24 cellular contexts compared by ENCODE assay signal in the genomic region with DNA sequence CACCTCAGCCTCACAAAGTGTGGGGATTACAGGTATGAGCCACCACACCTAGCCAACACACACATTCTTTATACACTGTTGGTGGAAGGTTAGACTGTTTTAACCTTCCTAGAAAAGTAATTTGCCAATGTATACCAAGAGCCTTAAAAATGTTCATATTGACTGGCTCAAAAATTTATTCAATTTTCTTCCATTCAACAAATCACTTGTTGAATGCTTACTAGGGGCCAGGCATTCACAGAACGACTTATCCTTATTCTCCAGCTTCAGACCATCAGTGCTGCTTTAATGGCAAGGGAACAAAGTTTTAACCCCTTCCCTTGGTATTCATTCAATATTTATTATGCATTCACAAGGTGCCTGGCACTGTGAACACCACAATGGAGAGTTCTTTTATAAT. TPM values are rescaled to one million over a fixed set of nuclear protein-coding genes. Genes with fewer than 3 reads are reported as not detected.
DNase-seq lines count a peak whose midpoint lies in the region; ATAC-seq, FAIRE-seq and TF ChIP-seq lines count a peak whose summit lies in the region.
"Had no signal": no experiment of that assay in that cellular context is flagged by ENCODE, and none has a peak within 500 bp of the region (broad histone marks: within the 10 kb centered on the region; RNA-seq: fewer than 3 reads in every experiment).

No MANE protein-coding gene starts in this region.

- no peaks in the 10 kb centered on the region for H3K4me1 ChIP-seq in HEK293 (ENCODE audit: control insufficient read depth, insufficient read depth, low read length)
- peaks cover 3% of the 10 kb centered on the region for H3K4me1 ChIP-seq in astrocyte (ENCODE audit: insufficient read depth, low read length)
- no peaks in the 10 kb centered on the region for H3K4me1 ChIP-seq in trophoblast cell (ENCODE audit: control insufficient read depth in 1 of 2, insufficient read depth in 2 of 2, low read length in 2 of 2)
- H3K4me1 ChIP-seq: SJSA1 had no signal

- no peak for ATAC-seq in CD4-positive, alpha-beta T cell (ENCODE audit: poor library complexity)
- no peak for ATAC-seq in HG03095 (IDR thresholded peaks at IDR 0.05; ENCODE audit: unreplicated experiment)
- ATAC-seq: HCT116, T-cell had no signal

- H3K9me3 Mint-ChIP-seq in CD4-positive, alpha-beta T cell: no peaks in the 10 kb centered on the region
- H3K9me3 Mint-ChIP-seq in astrocyte (ENCODE audit: unreplicated experiment): no peaks in the 10 kb centered on the region
- H3K9me3 Mint-ChIP-seq: T-cell had no signal

- no peaks in the 10 kb centered on the region for H3K27me3 Mint-ChIP-seq in CD4-positive, alpha-beta T cell
- H3K27me3 Mint-ChIP-seq in astrocyte (ENCODE audit: low read depth, unreplicated experiment): no peaks in the 10 kb centered on the region
- H3K27me3 Mint-ChIP-seq: T-cell had no signal

- peaks cover 26% of the 10 kb centered on the region for H3K4me1 Mint-ChIP-seq in CD4-positive, alpha-beta T cell (ENCODE audit: low read depth)
- no peaks in the 10 kb centered on the region for H3K4me1 Mint-ChIP-seq in astrocyte (ENCODE audit: low read depth, unreplicated experiment)

- H3K9ac ChIP-seq in astrocyte (ENCODE audit: low read length) (no peak overlapping the region), trophoblast cell (ENCODE audit: low read length) (no peak overlapping the region)

- H4K20me1 ChIP-seq in astrocyte (ENCODE audit: insufficient read depth, low read length): peaks cover 8% of the 10 kb centered on the region

- H3K4ac ChIP-seq in trophoblast cell (ENCODE audit: low read depth, low read length): peak overlapping the region; percentile 82

- H3K4me3 Mint-ChIP-seq in CD4-positive, alpha-beta T cell: peak overlapping the region; percentile 51
- H3K4me3 Mint-ChIP-seq in astrocyte (ENCODE audit: unreplicated experiment): peak overlapping the region; percentile 67
- H3K4me3 Mint-ChIP-seq: T-cell had no signal

- H4K8ac ChIP-seq in trophoblast cell (ENCODE audit: low read depth, low read length): no peak overlapping the region

- no peak overlapping the region for H3K18ac ChIP-seq in trophoblast cell (ENCODE audit: low read length)

- no CpG with 5 or more reads among the region's 1 CpG for WGBS in trophoblast cell (ENCODE audit: extremely low coverage, insufficient coverage, insufficient read length)

- no peak overlapping the region for H4K12ac ChIP-seq in trophoblast cell (ENCODE audit: low read depth, low read length)

- H3K14ac ChIP-seq in trophoblast cell (ENCODE audit: low read length): no peak overlapping the region

- H3K27ac Mint-ChIP-seq in CD4-positive, alpha-beta T cell: no peak overlapping the region
- no peak overlapping the region for H3K27ac Mint-ChIP-seq in astrocyte (ENCODE audit: unreplicated experiment)
- H3K27ac Mint-ChIP-seq: T-cell had no signal

- H2AK5ac ChIP-seq in trophoblast cell (ENCODE audit: low read length): no peak overlapping the region

- in situ Hi-C loops in GM13977 (cut with MboI; ENCODE audit: low pct_unique_long_range_greater_than_20kb, low sequenced_read_pairs, unreplicated experiment): no loop called here

- H3K27ac ChIP-seq in CD4-positive, alpha-beta T cell (ENCODE audit: low read depth, low read length): no peak overlapping the region
- H3K27ac ChIP-seq in HEK293 (ENCODE audit: extremely low read depth, low read depth, low read length): no peak overlapping the region
- H3K27ac ChIP-seq in astrocyte (ENCODE audit: low read depth, low read length): no peak overlapping the region
- H3K27ac ChIP-seq in trophoblast cell (ENCODE audit: low read depth, low read length): no peak overlapping the region
- H3K27ac ChIP-seq: C4-2B, SJSA1 had no signal

- CTCF ChIA-PET in CD4-positive, alpha-beta T cell (lab: Charles Lee): no interaction called here
- CTCF ChIA-PET in HEK293 (lab: Yijun Ruan, JAX): no interaction called here

- no peak for FAIRE-seq in astrocyte (lab: Jason Lieb, UNC)
- FAIRE-seq: G401.6, H1, HTR-8/SVneo had no signal

- intact Hi-C loops in CD4-positive, alpha-beta T cell (cut with DNase I, micrococcal nuclease): loop anchor here in 1 of 2 experiments (5.0 to 10.0 kb wide), 6 partner anchors 68 to 1606 kb away; a partner anchor contains a TSS

- H3K4me2 ChIP-seq in astrocyte (ENCODE audit: low read length) (no peak overlapping the region), trophoblast cell (ENCODE audit: low read length) (no peak overlapping the region)

- H3K36me3 ChIP-seq in HEK293 (ENCODE audit: control insufficient read depth in 2 of 2, insufficient read depth in 1 of 2, low read length in 2 of 2): peaks cover 24 to 28% of the 10 kb centered on the region in 2 experiments
- peaks cover 7% of the 10 kb centered on the region for H3K36me3 ChIP-seq in astrocyte (ENCODE audit: insufficient read depth, low read length)
- peaks cover 2 to 6% of the 10 kb centered on the region in 2 experiments for H3K36me3 ChIP-seq in trophoblast cell (ENCODE audit: control insufficient read depth in 1 of 2, insufficient read depth in 2 of 2, low read length in 2 of 2)

- H3K79me2 ChIP-seq in astrocyte (ENCODE audit: insufficient read depth, low read length): peaks cover 44% of the 10 kb centered on the region
- peaks cover 11% of the 10 kb centered on the region for H3K79me2 ChIP-seq in trophoblast cell (ENCODE audit: control insufficient read depth, insufficient read depth, low read length, poor library complexity)

- H3K4me3 ChIP-seq in HEK293 (ENCODE audit: low read depth, low read length) (no peak overlapping the region), astrocyte (ENCODE audit: insufficient read depth, low read depth, low read length) (no peak overlapping the region), trophoblast cell (ENCODE audit: low read depth, low read length) (no peak overlapping the region)
- H3K4me3 ChIP-seq: MG63, SJSA1 had no signal

- no peak for DNase-seq in CD4-positive, alpha-beta T cell
- DNase-seq in astrocyte (ENCODE audit: low read depth): no peak
- no peak for DNase-seq in trophoblast cell
- no peak for DNase-seq in NCI-H146 treated with DMSO at 0.1 percent for 48 hours (lab: John Stamatoyannopoulos, UW; ENCODE audit: unreplicated experiment)
- no peak for DNase-seq in GM13977 (ENCODE audit: low spot score)
- DNase-seq: DMS53, KBM-7, MG63, NCI-H1105 treated with DMSO at 0.1 percent for 48 hours, NCI-H146, NCI-H2029, NCI-H2227 treated with DMSO at 0.1 percent for 48 hours, NCI-H69, Right ventricle myocardium superior, RPMI8226, T-cell had no signal

- no peak overlapping the region for H3K23ac ChIP-seq in trophoblast cell (ENCODE audit: low read length)

- H2BK5ac ChIP-seq in trophoblast cell (ENCODE audit: low read depth, low read length, poor library complexity): no peak overlapping the region

- H2AFZ ChIP-seq in astrocyte (ENCODE audit: low read depth, low read length): no peak overlapping the region
- H2AFZ ChIP-seq in trophoblast cell (ENCODE audit: insufficient read depth, low read length, poor library complexity): no peak overlapping the region

- no peaks in the 10 kb centered on the region for H3K9me3 ChIP-seq in CD4-positive, alpha-beta T cell (ENCODE audit: control insufficient read depth, low read length)
- H3K9me3 ChIP-seq in HEK293 (ENCODE audit: control insufficient read depth, insufficient read depth, low read depth, low read length) (no peaks in the 10 kb centered on the region), astrocyte (ENCODE audit: insufficient read depth, low read depth, low read length) (no peaks in the 10 kb centered on the region), trophoblast cell (ENCODE audit: insufficient read depth, low read depth, low read length) (no peaks in the 10 kb centered on the region)
- H3K9me3 ChIP-seq: MG63, SJSA1 had no signal

- H3K79me1 ChIP-seq in trophoblast cell (ENCODE audit: low read length): peaks cover 9% of the 10 kb centered on the region

- no peak overlapping the region for H4K91ac ChIP-seq in trophoblast cell (ENCODE audit: low read depth, low read length)

- POLR2A ChIA-PET in CD4-positive, alpha-beta T cell (lab: Charles Lee): no interaction called here
- POLR2A ChIA-PET in HEK293 (lab: Yijun Ruan, JAX): no interaction called here

- H3K36me3 Mint-ChIP-seq in CD4-positive, alpha-beta T cell (ENCODE audit: low read depth): peaks cover 41% of the 10 kb centered on the region
- peaks cover 1% of the 10 kb centered on the region for H3K36me3 Mint-ChIP-seq in astrocyte (ENCODE audit: low read depth, unreplicated experiment)

- H3K27me3 ChIP-seq in CD4-positive, alpha-beta T cell (ENCODE audit: control insufficient read depth, insufficient read depth, low read length): no peaks in the 10 kb centered on the region
- H3K27me3 ChIP-seq in astrocyte (ENCODE audit: insufficient read depth, low read length) (no peaks in the 10 kb centered on the region), trophoblast cell (ENCODE audit: insufficient read depth, low read length) (no peaks in the 10 kb centered on the region)
- H3K27me3 ChIP-seq: MG63, SJSA1 had no signal

- H2BK12ac ChIP-seq in trophoblast cell (ENCODE audit: low read length): no peak overlapping the region

- H2BK120ac ChIP-seq in trophoblast cell (ENCODE audit: insufficient read depth, low read length, poor library complexity): no peak overlapping the region

- no peak for TF ChIP-seq CTCF in CD4-positive, alpha-beta T cell (IDR thresholded peaks at IDR 0.05)
- no peak for TF ChIP-seq CTCF in HEK293 (tag by site-specific recombination; IDR thresholded peaks at IDR 0.05)
- TF ChIP-seq CTCF in astrocyte (IDR thresholded peaks at IDR 0.05; ENCODE audit: insufficient read depth, low read depth, low read length): no peak
- TF ChIP-seq CTCF in GM13977 (IDR thresholded peaks at IDR 0.05; ENCODE audit: extremely low read depth, insufficient read depth, missing control alignments): no peak

TF ChIP-seq in HEK293, 187 proteins besides CTCF, POLR2A, EP300 and RAD21:
- TF ChIP-seq ZSCAN30 (tag by site-specific recombination; IDR thresholded peaks at IDR 0.05) (no peak), SCRT1 (tag by site-specific recombination; IDR thresholded peaks at IDR 0.05; ENCODE audit: borderline replicate concordance) (peak; percentile 66), SCRT2 (tag by site-specific recombination; IDR thresholded peaks at IDR 0.05) (peak; percentile 94)

RNA-seq across cellular contexts. Expression of a gene that starts 3.0 kb away (rescaled TPM):
- 10 to 100 TPM; 48.3 to 58.9 TPM for total RNA-seq in CD4-positive, alpha-beta T cell
- 44.3 and 46.3 TPM in 2 replicates for total RNA-seq in astrocyte
- 64.4 and 66.8 TPM in 2 replicates for polyA plus RNA-seq in trophoblast cell (2013)
